9 cellular contexts compared by ENCODE assay signal in the genomic region with DNA sequence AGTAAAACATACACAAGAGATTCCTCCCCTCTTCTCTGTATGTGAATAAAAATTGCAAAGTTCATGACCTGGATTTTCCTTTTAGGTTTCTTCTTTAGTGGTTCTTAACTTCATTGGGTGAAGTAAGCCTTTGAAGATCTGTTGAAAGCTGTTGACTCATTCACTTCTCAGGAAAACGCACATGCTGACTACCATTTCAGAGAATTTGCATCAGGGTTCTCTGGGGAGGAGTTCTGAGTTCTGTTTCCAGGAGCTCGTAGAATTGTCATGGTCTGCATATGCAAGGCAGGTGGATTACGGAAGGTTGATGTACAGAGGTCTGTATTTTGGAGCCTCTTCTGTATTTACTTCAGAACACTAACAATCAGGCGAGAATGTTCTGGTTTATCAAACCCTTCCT. TPM values are rescaled to one million over a fixed set of nuclear protein-coding genes. Genes with fewer than 3 reads are reported as not detected.
DNase-seq lines count a peak whose midpoint lies in the region; ATAC-seq, FAIRE-seq and TF ChIP-seq lines count a peak whose summit lies in the region.
"Had no signal": no experiment of that assay in that cellular context is flagged by ENCODE, and none has a peak within 500 bp of the region (broad histone marks: within the 10 kb centered on the region; RNA-seq: fewer than 3 reads in every experiment).

No MANE protein-coding gene starts in this region.

- H2BK120ac ChIP-seq in mesendoderm (ENCODE audit: low read depth, low read length) = no peak overlapping the region

- no peaks in the 10 kb centered on the region for H3K36me3 ChIP-seq in mesendoderm (ENCODE audit: control insufficient read depth, insufficient read depth, low read length)

- H3K9ac ChIP-seq in mesendoderm (ENCODE audit: low read length) = no peak overlapping the region

- POLR2A ChIA-PET in CD4-positive, alpha-beta T cell (lab: Charles Lee) = no interaction called here

- TF ChIP-seq CTCF in CD4-positive, alpha-beta T cell (IDR thresholded peaks at IDR 0.05) = no peak

- H2BK15ac ChIP-seq in mesendoderm (replicated peaks; ENCODE audit: low read depth) = no peak overlapping the region

- H2AK5ac ChIP-seq in mesendoderm (ENCODE audit: low read length) = no peak overlapping the region

- no peak overlapping the region for H3K56ac ChIP-seq in mesendoderm (ENCODE audit: low read length)

- no peak for DNase-seq in CD4-positive, alpha-beta T cell
- DNase-seq in activated T-helper 2 cell treated with anti-CD3 and anti-CD28 coated beads, Interferon-gamma antibody, Interleukin-2, Interleukin-4, amounts not matched to agents 10 μg/mL and 5 μg/mL and 100 μg/mL, durations not matched to agents 14 hours and 24 hours and 36 hours (ENCODE audit: low spot score) = peak; percentile 52
- DNase-seq in mesendoderm = peak; percentile 51
- DNase-seq in HTR-8/SVneo (ENCODE audit: insufficient read length, low spot score) = no peak
- DNase-seq in SHP77 (lab: John Stamatoyannopoulos, UW) = no peak
- DNase-seq in NCI-H510A (lab: John Stamatoyannopoulos, UW) = no peak

- FAIRE-seq in HTR-8/SVneo (lab: Jason Lieb, UNC) = no peak
- FAIRE-seq: GM12891 had no signal

- peak overlapping the region; percentile 64 for H3K4me3 Mint-ChIP-seq in CD4-positive, alpha-beta T cell
- peak overlapping the region; percentile 87 for H3K4me3 Mint-ChIP-seq in activated T-helper 2 cell treated with anti-CD3 and anti-CD28 coated beads, Interferon-gamma antibody, Interleukin-2, Interleukin-4, amounts not matched to agents 10 μg/mL and 5 μg/mL and 100 μg/mL, durations not matched to agents 14 hours and 24 hours and 36 hours (ENCODE audit: low read depth)

- peaks cover 81% of the 10 kb centered on the region for H3K27me3 Mint-ChIP-seq in CD4-positive, alpha-beta T cell
- no peaks in the 10 kb centered on the region for H3K27me3 Mint-ChIP-seq in activated T-helper 2 cell treated with anti-CD3 and anti-CD28 coated beads, Interferon-gamma antibody, Interleukin-2, Interleukin-4, amounts not matched to agents 10 μg/mL and 5 μg/mL and 100 μg/mL, durations not matched to agents 14 hours and 24 hours and 36 hours (ENCODE audit: low read depth)

- no peak overlapping the region for H3K23ac ChIP-seq in mesendoderm (ENCODE audit: low read length)

- H3K4me2 ChIP-seq in mesendoderm (ENCODE audit: low read length) = no peak overlapping the region

- no peak overlapping the region for H3K27ac ChIP-seq in CD4-positive, alpha-beta T cell (ENCODE audit: low read depth, low read length)
- H3K27ac ChIP-seq in mesendoderm (ENCODE audit: low read depth, low read length) = no peak overlapping the region

- no peak overlapping the region for H4K8ac ChIP-seq in mesendoderm (ENCODE audit: low read depth, low read length)

- peaks cover 25% of the 10 kb centered on the region for H3K4me1 Mint-ChIP-seq in CD4-positive, alpha-beta T cell (ENCODE audit: low read depth)
- H3K4me1 Mint-ChIP-seq in activated T-helper 2 cell treated with anti-CD3 and anti-CD28 coated beads, Interferon-gamma antibody, Interleukin-2, Interleukin-4, amounts not matched to agents 10 μg/mL and 5 μg/mL and 100 μg/mL, durations not matched to agents 14 hours and 24 hours and 36 hours (ENCODE audit: low read depth) = peaks cover 51% of the 10 kb centered on the region

- H3K9me3 Mint-ChIP-seq in CD4-positive, alpha-beta T cell = no peaks in the 10 kb centered on the region
- no peaks in the 10 kb centered on the region for H3K9me3 Mint-ChIP-seq in activated T-helper 2 cell treated with anti-CD3 and anti-CD28 coated beads, Interferon-gamma antibody, Interleukin-2, Interleukin-4, amounts not matched to agents 10 μg/mL and 5 μg/mL and 100 μg/mL, durations not matched to agents 14 hours and 24 hours and 36 hours

- no peaks in the 10 kb centered on the region for H3K79me1 ChIP-seq in mesendoderm (ENCODE audit: low read length)

- no peak overlapping the region for H2BK5ac ChIP-seq in mesendoderm (ENCODE audit: low read length)

- H3K18ac ChIP-seq in mesendoderm (ENCODE audit: low read length) = no peak overlapping the region

- no peak overlapping the region for H3K27ac Mint-ChIP-seq in CD4-positive, alpha-beta T cell
- H3K27ac Mint-ChIP-seq in activated T-helper 2 cell treated with anti-CD3 and anti-CD28 coated beads, Interferon-gamma antibody, Interleukin-2, Interleukin-4, amounts not matched to agents 10 μg/mL and 5 μg/mL and 100 μg/mL, durations not matched to agents 14 hours and 24 hours and 36 hours = peak overlapping the region; percentile 82

- no peaks in the 10 kb centered on the region for H3K9me3 ChIP-seq in CD4-positive, alpha-beta T cell (ENCODE audit: control insufficient read depth, low read length)

- CTCF ChIA-PET in CD4-positive, alpha-beta T cell (lab: Charles Lee) = no interaction called here

- H4K5ac ChIP-seq in mesendoderm (ENCODE audit: low read length) = no peak overlapping the region

- H3K36me3 Mint-ChIP-seq in CD4-positive, alpha-beta T cell (ENCODE audit: low read depth) = no peaks in the 10 kb centered on the region
- H3K36me3 Mint-ChIP-seq in activated T-helper 2 cell treated with anti-CD3 and anti-CD28 coated beads, Interferon-gamma antibody, Interleukin-2, Interleukin-4, amounts not matched to agents 10 μg/mL and 5 μg/mL and 100 μg/mL, durations not matched to agents 14 hours and 24 hours and 36 hours (ENCODE audit: low read depth) = no peaks in the 10 kb centered on the region

- peaks cover 41% of the 10 kb centered on the region for H3K27me3 ChIP-seq in CD4-positive, alpha-beta T cell (ENCODE audit: control insufficient read depth, insufficient read depth, low read length)
- H3K27me3 ChIP-seq in mesendoderm (ENCODE audit: insufficient read depth, low read length, poor library complexity) = peaks cover 34% of the 10 kb centered on the region

- H3K4me3 ChIP-seq in mesendoderm (ENCODE audit: low read length) = no peak overlapping the region

- intact Hi-C loops in CD4-positive, alpha-beta T cell (cut with DNase I, micrococcal nuclease) = no loop called here
- intact Hi-C loops in activated T-helper 2 cell treated with anti-CD3 and anti-CD28 coated beads, Interferon-gamma antibody, Interleukin-2, Interleukin-4, amounts not matched to agents 10 μg/mL and 5 μg/mL and 100 μg/mL, durations not matched to agents 14 hours and 24 hours and 36 hours (cut with micrococcal nuclease) = loop anchor here (1.0 to 10.0 kb wide), 8 partner anchors 77 to 1855 kb away; partner anchors contain the start of genes COG5, DUS4L and HBP1

- no peaks in the 10 kb centered on the region for H3K4me1 ChIP-seq in mesendoderm (ENCODE audit: control insufficient read depth, low read depth, low read length)

- ATAC-seq in CD4-positive, alpha-beta T cell (ENCODE audit: poor library complexity) = peak; percentile 34
- ATAC-seq in HG03354 (IDR thresholded peaks at IDR 0.05; ENCODE audit: poor library complexity, severe bottlenecking, unreplicated experiment) (peak; percentile 53), GM21786 (IDR thresholded peaks at IDR 0.05; ENCODE audit: unreplicated experiment) (no peak)

- H3K79me2 ChIP-seq in mesendoderm (ENCODE audit: control insufficient read depth, insufficient read depth, low read length) = no peaks in the 10 kb centered on the region

- no CpG with 5 or more reads among the region's 4 CpGs for WGBS in mesendoderm (ENCODE audit: extremely low coverage, insufficient coverage, low lambda C conversion rate)

- no peak overlapping the region for H3K4ac ChIP-seq in mesendoderm (ENCODE audit: low read depth, low read length)

RNA-seq across cellular contexts. Expression of gene SLC26A4, which starts 1.0 kb away (rescaled TPM):
- not detected for total RNA-seq in CD4-positive, alpha-beta T cell
- total RNA-seq in activated T-helper 2 cell treated with anti-CD3 and anti-CD28 coated beads, Interferon-gamma antibody, Interleukin-2, Interleukin-4, amounts not matched to agents 10 μg/mL and 5 μg/mL and 100 μg/mL, durations not matched to agents 14 hours and 24 hours and 36 hours = 3.6 and 3.9 TPM in 2 replicates
- polyA plus RNA-seq in mesendoderm (2013, experiment 1 of 2) = 0.01 TPM
- polyA plus RNA-seq in mesendoderm (2013, experiment 2 of 2) = 0.04 TPM

Comparison
In these comparisons a context has a peak if more than half of its experiments do, and no peak if none do; other contexts are left out.
1. DNase-seq: peak in activated T-helper 2 cell treated with anti-CD3 and anti-CD28 coated beads, Interferon-gamma antibody, Interleukin-2, Interleukin-4, amounts not matched to agents 10 μg/mL and 5 μg/mL and 100 μg/mL, durations not matched to agents 14 hours and 24 hours and 36 hours (single experiment) and mesendoderm (single experiment); none in CD4-positive, alpha-beta T cell (0 of 10), HTR-8/SVneo (single experiment), SHP77 (0 of 2) and NCI-H510A (single experiment).